9 cellular contexts compared by ENCODE assay signal in the genomic region with DNA sequence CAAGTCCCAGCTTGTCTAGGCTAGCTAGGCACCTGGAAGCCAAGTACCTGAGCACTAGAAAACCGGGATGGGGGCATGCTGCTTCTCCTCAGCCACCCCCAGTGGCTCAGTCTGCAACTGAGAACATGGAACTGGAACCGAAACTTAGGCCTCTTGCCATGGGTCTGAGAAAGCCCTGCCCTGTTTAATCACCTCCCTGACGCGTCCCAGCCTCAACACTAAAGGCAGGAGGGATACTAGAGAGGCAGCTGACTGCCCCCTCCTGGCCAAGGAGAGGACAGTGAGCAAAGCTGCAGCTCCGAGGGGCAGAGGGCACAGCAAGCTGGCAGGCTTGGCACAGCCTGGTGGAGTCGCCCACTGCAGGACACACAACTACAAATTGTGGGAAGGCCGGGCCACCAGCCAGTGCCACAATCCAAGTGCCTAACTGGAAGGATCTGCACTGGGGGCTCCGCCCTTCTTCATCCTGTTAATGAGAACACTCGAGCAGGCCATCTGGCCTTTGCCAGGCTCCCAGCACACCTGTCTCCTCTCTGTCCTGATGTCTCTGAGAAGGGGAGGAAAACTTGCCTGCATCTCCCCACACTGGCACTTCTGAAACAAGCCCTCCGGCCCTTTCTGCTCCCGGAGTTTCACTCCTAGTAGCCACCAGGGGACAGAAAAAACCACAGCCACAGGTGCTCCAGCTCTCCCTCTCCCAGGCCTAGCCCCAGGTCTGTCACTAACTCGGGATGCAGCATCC. TPM values are rescaled to one million over a fixed set of nuclear protein-coding genes. Genes with fewer than 3 reads are reported as not detected.
DNase-seq lines count a peak whose midpoint lies in the region; ATAC-seq lines count a peak whose summit lies in the region.
"Had no signal": no experiment of that assay in that cellular context is flagged by ENCODE, and none has a peak within 500 bp of the region (broad histone marks: within the 10 kb centered on the region; RNA-seq: fewer than 3 reads in every experiment).

No MANE protein-coding gene starts in this region.

- no peaks in the 10 kb centered on the region for H3K9me3 Mint-ChIP-seq in activated naive CD4-positive, alpha-beta T cell treated with anti-CD3 and anti-CD28 coated beads for 36 hours
- H3K9me3 Mint-ChIP-seq: CD4-positive, alpha-beta T cell had no signal

- intact Hi-C loops in activated naive CD4-positive, alpha-beta T cell treated with anti-CD3 and anti-CD28 coated beads for 36 hours (cut with micrococcal nuclease): loop anchor here (1.0 to 5.0 kb wide), 4 partner anchors 40 to 523 kb away; no protein-coding TSS in a partner anchor
- intact Hi-C loops in head of caudate nucleus (cut with DNase I): loop anchor here (10.0 kb wide), 1 partner anchor 277 kb away; no protein-coding TSS in a partner anchor

- no peaks in the 10 kb centered on the region for H3K4me1 Mint-ChIP-seq in activated naive CD4-positive, alpha-beta T cell treated with anti-CD3 and anti-CD28 coated beads for 36 hours (ENCODE audit: low read depth)

- DNase-seq in NCI-H2029 (lab: John Stamatoyannopoulos, UW) (peak; percentile 80), NCI-H2029 treated with DMSO at 0.1 percent for 48 hours (lab: John Stamatoyannopoulos, UW) (no peak), NCI-H526 (lab: John Stamatoyannopoulos, UW) (peak; percentile 60 to 88), head of caudate nucleus (peak; percentile 49 to 88 (median 73))
- peak; percentile 73 for DNase-seq in activated naive CD4-positive, alpha-beta T cell treated with anti-CD3 and anti-CD28 coated beads for 36 hours
- peak; percentile 20 to 42 for DNase-seq in stimulated activated CD4-positive, alpha-beta T cell treated with anti-CD3 and anti-CD28 coated beads, Interleukin-12 subunit alpha, Interleukin-12 subunit beta, amount 100 ng/mL, for 24 hours (ENCODE audit: low read depth in 2 of 2)

- no peak overlapping the region for H3K27ac Mint-ChIP-seq in activated naive CD4-positive, alpha-beta T cell treated with anti-CD3 and anti-CD28 coated beads for 36 hours
- H3K27ac Mint-ChIP-seq: CD4-positive, alpha-beta T cell had no signal

- no peaks in the 10 kb centered on the region for H3K27me3 Mint-ChIP-seq in activated naive CD4-positive, alpha-beta T cell treated with anti-CD3 and anti-CD28 coated beads for 36 hours (ENCODE audit: low read depth)
- H3K27me3 Mint-ChIP-seq: CD4-positive, alpha-beta T cell had no signal

- peak; percentile 58 for ATAC-seq in HG02885 (IDR thresholded peaks at IDR 0.05; ENCODE audit: poor library complexity, unreplicated experiment)
- ATAC-seq in HG03439 (IDR thresholded peaks at IDR 0.05; ENCODE audit: unreplicated experiment): no peak

- CTCF ChIA-PET in activated naive CD4-positive, alpha-beta T cell treated with anti-CD3 and anti-CD28 coated beads for 36 hours (lab: Charles Lee): interaction anchor here (0.8 to 3.4 kb wide), 11 partner anchors 10 to 280 kb away, joined by 3 to 27 read pairs (median 6); no protein-coding TSS in a partner anchor

- H3K4me3 Mint-ChIP-seq in activated naive CD4-positive, alpha-beta T cell treated with anti-CD3 and anti-CD28 coated beads for 36 hours: no peak overlapping the region
- H3K4me3 Mint-ChIP-seq: CD4-positive, alpha-beta T cell had no signal

- no peaks in the 10 kb centered on the region for H3K36me3 Mint-ChIP-seq in activated naive CD4-positive, alpha-beta T cell treated with anti-CD3 and anti-CD28 coated beads for 36 hours (ENCODE audit: low read depth)

RNA-seq across cellular contexts. Expression of a gene that starts 53.7 kb away (rescaled TPM):
- 10 to 100 TPM; 70.7 to 71.2 TPM for total RNA-seq in activated naive CD4-positive, alpha-beta T cell treated with anti-CD3 and anti-CD28 coated beads for 36 hours
